18 cellular contexts compared by ENCODE assay signal in genomic region chr12:46453428-46453827, GRCh38.
"Had no signal": no experiment of that assay in that cellular context is flagged by ENCODE, and none has a peak within 500 bp of the region (broad histone marks: within the 10 kb centered on the region; RNA-seq: fewer than 3 reads in every experiment).

No MANE protein-coding gene starts in this region.

- H3K9me3 Mint-ChIP-seq: activated B cell treated with CpG ODN at 0.5 μM for 24 hours had no signal

- H3K9me3 ChIP-seq: colonic mucosa, thoracic aorta, vagina had no signal

- H3K27me3 ChIP-seq: colonic mucosa, vagina had no signal

- H3K27me3 Mint-ChIP-seq: activated B cell treated with CpG ODN at 0.5 μM for 24 hours; activated CD4-positive, alpha-beta T cell treated with anti-CD3 and anti-CD28 coated beads, Interleukin-2, amount 10 ng/mL, durations not matched to agents 7 days and 5 days; stimulated activated naive CD8-positive, alpha-beta T cell treated with anti-CD3 and anti-CD28 coated beads, Interleukin-15, amount 100 ng/mL, for 72 hours had no signal

- H3K4me3 ChIP-seq: colonic mucosa, thoracic aorta, vagina had no signal

- H3K27ac ChIP-seq: colonic mucosa, thoracic aorta had no signal

- H3K27ac Mint-ChIP-seq: activated B cell treated with CpG ODN at 0.5 μM for 24 hours; activated CD4-positive, alpha-beta T cell treated with anti-CD3 and anti-CD28 coated beads, Interleukin-2, amount 10 ng/mL, durations not matched to agents 7 days and 5 days; stimulated activated naive CD8-positive, alpha-beta T cell treated with anti-CD3 and anti-CD28 coated beads, Interleukin-15, amount 100 ng/mL, for 72 hours had no signal

- H3K4me3 Mint-ChIP-seq: activated B cell treated with CpG ODN at 0.5 μM for 24 hours; activated CD4-positive, alpha-beta T cell treated with anti-CD3 and anti-CD28 coated beads, Interleukin-2, amount 10 ng/mL, durations not matched to agents 7 days and 5 days; stimulated activated naive CD8-positive, alpha-beta T cell treated with anti-CD3 and anti-CD28 coated beads, Interleukin-15, amount 100 ng/mL, for 72 hours had no signal

- FAIRE-seq: endothelial cell of umbilical vein, kidney, TTC549 had no signal

- DNase-seq: activated B cell treated with CpG ODN at 0.5 μM for 24 hours; activated CD4-positive, alpha-beta T cell treated with anti-CD3 and anti-CD28 coated beads, Interleukin-2, amount 10 ng/mL, durations not matched to agents 7 days and 5 days; activated effector memory CD4-positive, alpha-beta T cell treated with anti-CD3 and anti-CD28 coated beads, Interleukin-2, amount 50 U/mL, for 16 hours; activated T-cell treated with anti-CD3 and anti-CD28 coated beads, Interleukin-2, amount 50 U/mL, for 1 hour; caudate nucleus; colonic mucosa; effector CD4-positive, alpha-beta T cell; kidney; left ventricle myocardium superior; mesendoderm; stimulated activated CD4-positive, alpha-beta T cell treated with anti-CD3 and anti-CD28 coated beads, Interleukin-15, amount 100 ng/mL, for 24 hours; stimulated activated CD4-positive, alpha-beta T cell treated with anti-CD3 and anti-CD28 coated beads, Interleukin-4, amount 100 ng/mL, for 24 hours; stimulated activated naive CD8-positive, alpha-beta T cell treated with anti-CD3 and anti-CD28 coated beads, Interleukin-15, amount 100 ng/mL, for 72 hours; T-helper 2 cell had no signal

- ATAC-seq: left ventricle myocardium superior; stimulated activated naive CD8-positive, alpha-beta T cell treated with anti-CD3 and anti-CD28 coated beads, Interleukin-15, amount 100 ng/mL, for 72 hours had no signal

- H3K36me3 ChIP-seq: colonic mucosa, thoracic aorta, vagina had no signal
